ENCODE assay signal across 9 cellular contexts in the genomic region with DNA sequence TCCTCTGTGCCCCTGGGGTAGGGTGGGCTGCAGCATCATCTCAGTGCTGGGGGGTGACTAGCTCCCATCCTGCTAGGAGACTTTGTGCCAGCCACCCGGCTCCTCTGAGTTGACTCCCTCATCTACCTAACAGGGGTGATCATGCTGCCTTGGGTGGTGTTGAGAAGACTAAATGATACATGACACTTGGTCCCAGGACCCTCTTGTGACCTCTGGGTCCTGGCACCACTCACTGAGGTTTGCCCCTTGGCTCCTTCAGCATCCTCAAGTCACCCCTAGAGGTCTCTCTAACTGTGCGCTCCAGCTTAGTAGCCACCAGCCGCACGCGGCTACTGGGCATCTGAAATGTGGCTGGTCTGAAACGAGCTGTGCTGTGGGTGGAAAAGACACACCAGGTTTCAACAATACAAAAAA.
DNase-seq lines count a peak whose midpoint lies in the region; ATAC-seq and TF ChIP-seq lines count a peak whose summit lies in the region.
"Had no signal": no experiment of that assay in that cellular context is flagged by ENCODE, and none has a peak within 500 bp of the region (broad histone marks: within the 10 kb centered on the region; RNA-seq: fewer than 3 reads in every experiment).

No MANE protein-coding gene starts in this region.

- H3K79me2 ChIP-seq in OCI-LY1 (ENCODE audit: insufficient read depth, low read length), result no peaks in the 10 kb centered on the region

- DNase-seq in CMK (ENCODE audit: low read depth), result peak; percentile 75
- DNase-seq in dermis blood vessel endothelial cell, result peak; percentile 75
- DNase-seq in naive thymus-derived CD4-positive, alpha-beta T cell, result peak in 1 of 9 donors; percentile 21
- no peak for DNase-seq in DMS153 treated with DMSO at 0.1 percent for 48 hours (lab: John Stamatoyannopoulos, UW; ENCODE audit: unreplicated experiment)

- H3K27me3 Mint-ChIP-seq in naive thymus-derived CD4-positive, alpha-beta T cell, result peaks cover 0 to 10% (median 0%) of the 10 kb centered on the region in 5 donors

- no peak overlapping the region for H3K4me3 ChIP-seq in OCI-LY1 (ENCODE audit: low read depth, low read length, poor library complexity, severe bottlenecking)
- no peak overlapping the region for H3K4me3 ChIP-seq in naive thymus-derived CD4-positive, alpha-beta T cell (ENCODE audit: low read length)

- TF ChIP-seq CTCF in OCI-LY1 (IDR thresholded peaks at IDR 0.05; ENCODE audit: low read length), result peak; percentile 78

- POLR2A ChIA-PET in naive thymus-derived CD4-positive, alpha-beta T cell (lab: Charles Lee), result no interaction called here

- H4K20me1 ChIP-seq in OCI-LY1 (ENCODE audit: insufficient read depth, low read length), result no peaks in the 10 kb centered on the region

- H3K27ac ChIP-seq in OCI-LY1 (ENCODE audit: low read depth, low read length, poor library complexity, severe bottlenecking), result no peak overlapping the region
- no peak overlapping the region for H3K27ac ChIP-seq in naive thymus-derived CD4-positive, alpha-beta T cell (ENCODE audit: low read depth, low read length)

- H3K27me3 ChIP-seq in OCI-LY1 (ENCODE audit: insufficient read depth, low read length), result no peaks in the 10 kb centered on the region
- no peaks in the 10 kb centered on the region for H3K27me3 ChIP-seq in naive thymus-derived CD4-positive, alpha-beta T cell (ENCODE audit: control insufficient read depth in 2 of 2, insufficient read depth in 2 of 2, low read length in 2 of 2)

- no peaks in the 10 kb centered on the region for H3K36me3 ChIP-seq in OCI-LY1 (ENCODE audit: insufficient read depth, low read length)
- H3K36me3 ChIP-seq in naive thymus-derived CD4-positive, alpha-beta T cell (ENCODE audit: control insufficient read depth in 2 of 3, insufficient read depth in 3 of 3, low read length in 3 of 3), result no peaks in the 10 kb centered on the region

- H3K27ac Mint-ChIP-seq in naive thymus-derived CD4-positive, alpha-beta T cell, result no peak overlapping the region
- H3K27ac Mint-ChIP-seq: IgD-negative memory B cell had no signal

- H3K9me2 ChIP-seq in OCI-LY1 (ENCODE audit: low read depth, low read length), result no peaks in the 10 kb centered on the region

- H3K36me3 Mint-ChIP-seq in naive thymus-derived CD4-positive, alpha-beta T cell, result peaks cover 0 to 10% (median 0%) of the 10 kb centered on the region in 5 donors
- H3K36me3 Mint-ChIP-seq: IgD-negative memory B cell had no signal

- H3K4me1 ChIP-seq in OCI-LY1 (ENCODE audit: insufficient read depth, low read length, severe bottlenecking), result peaks cover 3% of the 10 kb centered on the region
- no peaks in the 10 kb centered on the region for H3K4me1 ChIP-seq in naive thymus-derived CD4-positive, alpha-beta T cell (ENCODE audit: control insufficient read depth in 2 of 2, insufficient read depth in 2 of 2, low read length in 2 of 2)

- H3K9me3 Mint-ChIP-seq in naive thymus-derived CD4-positive, alpha-beta T cell, result peaks cover 0 to 9% (median 0%) of the 10 kb centered on the region in 11 donors

- ATAC-seq in GM19351 (IDR thresholded peaks at IDR 0.05; ENCODE audit: unreplicated experiment) (peak; percentile 59), HG02938 (IDR thresholded peaks at IDR 0.05; ENCODE audit: unreplicated experiment) (no peak), GM21737 (IDR thresholded peaks at IDR 0.05; ENCODE audit: unreplicated experiment) (no peak)
- peak; percentile 57 for ATAC-seq in naive thymus-derived CD4-positive, alpha-beta T cell

- no peaks in the 10 kb centered on the region for H3K9me3 ChIP-seq in OCI-LY1 (ENCODE audit: low read length)
- no peaks in the 10 kb centered on the region for H3K9me3 ChIP-seq in naive thymus-derived CD4-positive, alpha-beta T cell (ENCODE audit: control insufficient read depth in 2 of 3, low read length in 3 of 3)

- intact Hi-C loops in naive thymus-derived CD4-positive, alpha-beta T cell (cut with micrococcal nuclease), result loop anchor here in 1 of 2 donors (5.0 kb wide), 1 partner anchor 74 kb away; the partner anchor contains the start of gene LRRC32

- CTCF ChIA-PET in naive thymus-derived CD4-positive, alpha-beta T cell (lab: Charles Lee), result no interaction called here

- no peak overlapping the region for H3K4me3 Mint-ChIP-seq in naive thymus-derived CD4-positive, alpha-beta T cell
- H3K4me3 Mint-ChIP-seq: IgD-negative memory B cell had no signal

- H2AFZ ChIP-seq in OCI-LY1 (ENCODE audit: low read length), result no peak overlapping the region

- H3K9ac ChIP-seq in OCI-LY1 (ENCODE audit: low read length), result no peak overlapping the region

- no peaks in the 10 kb centered on the region for H3F3A ChIP-seq in OCI-LY1 (ENCODE audit: insufficient read depth, low read length)

- no peak overlapping the region for H3K4me2 ChIP-seq in OCI-LY1 (ENCODE audit: low read length)

- peaks cover 0 to 35% (median 0%) of the 10 kb centered on the region in 7 donors for H3K4me1 Mint-ChIP-seq in naive thymus-derived CD4-positive, alpha-beta T cell

Comparison
In these comparisons a context has a peak if more than half of its experiments do, and no peak if none do; other contexts are left out.
1. ATAC-seq: peak in GM19351 (single experiment) and naive thymus-derived CD4-positive, alpha-beta T cell (single experiment); none in HG02938 (single experiment) and GM21737 (single experiment).